8 cellular contexts compared by ENCODE assay signal in genomic region chr9:93450817-93451761, GRCh38. TPM values are rescaled to one million over a fixed set of nuclear protein-coding genes. Genes with fewer than 3 reads are reported as not detected.
DNase-seq lines count a peak whose midpoint lies in the region; ATAC-seq, FAIRE-seq and TF ChIP-seq lines count a peak whose summit lies in the region.

Gene FAM120A (plus strand): TSS chr9:93451685. CDS start chr9:93451916, 231 bp downstream.

- intact Hi-C loops in kidney (cut with DNase I) = no loop called here

- ATAC-seq in A549 (peak; percentile 76 to 83), GM18520 (IDR thresholded peaks at IDR 0.05; ENCODE audit: unreplicated experiment) (peak; percentile 44), HG03066 (IDR thresholded peaks at IDR 0.05; ENCODE audit: low read depth, unreplicated experiment) (peak; percentile 51)

- H3K36me3 ChIP-seq in kidney (ENCODE audit: control insufficient read depth in 1 of 2, insufficient read depth in 2 of 2, low read length in 2 of 2) = peaks cover 9 to 19% of the 10 kb centered on the region in 2 donors

- H3K9ac ChIP-seq in kidney (ENCODE audit: low read length in 2 of 2) = peak within 1 kb of the TSS; percentile 90 to 97

- no peaks in the 10 kb centered on the region for H3K9me3 ChIP-seq in A549
- H3K9me3 ChIP-seq in kidney (ENCODE audit: control insufficient read depth in 1 of 2, low read length in 2 of 2) = no peaks in the 10 kb centered on the region

- under 1% methylated on average over 25 of the region's 97 CpGs for WGBS in A549 (ENCODE audit: missing lambda C conversion rate)

- TF ChIP-seq CTCF in A549 (IDR thresholded peaks at IDR 0.05) (no peak), kidney (IDR thresholded peaks at IDR 0.05; ENCODE audit: borderline replicate concordance, extremely low read depth, insufficient read depth) (no peak)

- FAIRE-seq in A549 (lab: Jason Lieb, UNC) = no peak
- no peak for FAIRE-seq in kidney (lab: Jason Lieb, UNC)

- H3K4me2 ChIP-seq in A549 = peak within 1 kb of the TSS; percentile 88

- 0 out of 5 replicates have a peak, but pooled peaks of 1 of the 2 experiments have one; percentile 29 for TF ChIP-seq RAD21 in A549 (conservative IDR thresholded peaks at IDR 0.05 in 1 of 2, IDR thresholded peaks at IDR 0.05 in 1 of 2)

- CTCF ChIA-PET in A549 (lab: Yijun Ruan, JAX) = interaction anchor here (1.0 to 1.9 kb wide), 3 partner anchors 31 to 115 kb away, joined by 3 to 8 read pairs (median 4); no protein-coding TSS in a partner anchor

- H3K4me3 ChIP-seq in A549 = peak within 1 kb of the TSS; percentile 77
- H3K4me3 ChIP-seq in kidney (ENCODE audit: low read length in 2 of 2) = peak within 1 kb of the TSS; percentile 97

- H3K4me1 ChIP-seq in A549 = peaks cover 34% of the 10 kb centered on the region
- peaks cover 5 to 13% of the 10 kb centered on the region in 2 donors for H3K4me1 ChIP-seq in kidney (ENCODE audit: control insufficient read depth in 1 of 2, insufficient read depth in 1 of 2, low read depth in 1 of 2, low read length in 2 of 2)

- POLR2A ChIA-PET in A549 (lab: Yijun Ruan, JAX) = interaction anchor here (0.6 to 1.0 kb wide), 5 partner anchors 115 to 412 kb away, joined by 3 to 8 read pairs (median 3); partner anchors contain the start of gene NINJ1

- peak within 1 kb of the TSS; percentile 89 to 98 for H3K27ac ChIP-seq in A549
- H3K27ac ChIP-seq in kidney (ENCODE audit: low read depth in 2 of 2, low read length in 2 of 2) = peak within 1 kb of the TSS; percentile 89 to 94

- DNase-seq in A549 (ENCODE audit: low read depth in 1 of 2, low spot score in 1 of 2) (peak; percentile 52 to 83), NCI-H2196 (lab: John Stamatoyannopoulos, UW; ENCODE audit: unreplicated experiment) (peak; percentile 82), cerebellar cortex (ENCODE audit: low spot score) (peak; percentile 62), kidney (peak; percentile 93)
- peak; percentile 74 for DNase-seq in activated CD4-positive, CD25-positive, alpha-beta regulatory T cell treated with anti-CD3 and anti-CD28 coated beads, Interleukin-2, amount 50 U/mL, for 72 hours
- peak; percentile 57 to 66 for DNase-seq in stimulated activated CD4-positive, alpha-beta T cell treated with anti-CD3 and anti-CD28 coated beads, Interleukin-15, amount 100 ng/mL, for 1 hour (ENCODE audit: low read depth in 1 of 2, low spot score in 1 of 2)

- TF ChIP-seq EP300 in A549 (IDR thresholded peaks at IDR 0.05) = no peak

- peak; percentile 90 for TF ChIP-seq POLR2A in A549 (IDR thresholded peaks at IDR 0.05; ENCODE audit: low read length)

TF ChIP-seq in A549, 52 proteins besides CTCF, POLR2A, EP300 and RAD21:
- TF ChIP-seq E2F6 (IDR thresholded peaks at IDR 0.05; ENCODE audit: borderline replicate concordance, low read depth) (no peak), MYC (IDR thresholded peaks at IDR 0.05; ENCODE audit: borderline replicate concordance, low read length) (0 out of 2 replicates have a peak, but pooled peaks have one; percentile 27), POLR2AphosphoS2 (conservative IDR thresholded peaks at IDR 0.05; ENCODE audit: low read length) (no peak), RARB (CRISPR knock-in tag; IDR thresholded peaks at IDR 0.05) (no peak), HES2 (IDR thresholded peaks at IDR 0.05) (no peak), JUN (IDR thresholded peaks at IDR 0.05) (peak; percentile 64 to 90; a peak in 4 of 5 replicates), KDM1A (IDR thresholded peaks at IDR 0.05; ENCODE audit: low read depth) (no peak), SMC3 (IDR thresholded peaks at IDR 0.05) (peak; percentile 20), BCL3 (IDR thresholded peaks at IDR 0.05) (peak; percentile 95), FOSB (CRISPR knock-in tag; IDR thresholded peaks at IDR 0.05) (no peak), PHF8 (IDR thresholded peaks at IDR 0.05; ENCODE audit: borderline replicate concordance, low read depth) (peak; percentile 91)
TF ChIP-seq in A549: peak in this region for 5.

RNA-seq across cellular contexts. Expression of gene FAM120A, which starts in this region (rescaled TPM):
- polyA plus RNA-seq in A549 (2011; rRNA removed) (105 and 111 TPM in 2 replicates), A549 (2017; fragmentation: RNase III; extraction: RNeasy Plus Mini Kit Qiagen cat#74134 plus additional on column Dnase treatment) (86.3 to 91.9 TPM (median 88.7 TPM) in 3 replicates), kidney (ENCODE audit: insufficient read depth, low read depth, low replicate concordance) (43.7 TPM)
- 70.9 and 86.8 TPM in 2 replicates for polyA plus RNA-seq in A549 (2012; cell fraction: cytosol; rRNA removed)
- 50.6 and 59.2 TPM in 2 replicates for polyA plus RNA-seq in A549 (2012; cell fraction: nucleus; rRNA removed)
- 191 and 279 TPM in 2 replicates for polyA minus RNA-seq in A549 (2011; rRNA and poly(A)+ RNA removed)
- total RNA-seq in kidney = 127 TPM

Comparison
In these comparisons a context has a peak if more than half of its experiments do, and no peak if none do; other contexts are left out.
1. Peak in every context shown above with its lines: DNase-seq, ATAC-seq, H3K4me3 ChIP-seq and H3K27ac ChIP-seq.